In genomic region chr11:120331301-120331966, GRCh38 we compare ENCODE assay signal across 1 cellular context.
TF ChIP-seq lines count a peak whose summit lies in the region.

No MANE protein-coding gene starts in this region.

TF ChIP-seq in HCT116, 20 proteins besides CTCF, POLR2A, EP300 and RAD21 (continued from another document):
- TF ChIP-seq ZBTB33 (IDR thresholded peaks at IDR 0.05; ENCODE audit: extremely low read depth, insufficient replicate concordance, low read length) = no peak
